18 cellular contexts compared by ENCODE assay signal in the genomic region with DNA sequence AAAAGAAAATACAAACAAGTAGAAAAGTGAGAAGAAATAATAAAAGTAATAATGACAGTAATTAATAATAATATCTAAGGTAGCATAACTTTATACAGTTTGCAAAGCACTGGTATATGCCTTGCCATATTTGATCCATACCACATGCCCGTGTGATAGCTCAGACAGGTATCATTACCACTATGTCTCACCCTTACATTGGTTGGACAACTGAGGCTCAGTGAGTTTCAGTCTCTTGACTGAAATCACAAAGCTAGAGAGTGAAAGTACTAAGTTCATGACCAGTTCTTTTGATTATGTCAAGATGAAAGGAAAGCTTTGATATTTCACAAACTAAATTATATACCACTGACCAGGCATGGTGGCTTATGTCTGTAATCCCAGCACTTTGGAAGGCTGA.
A peak's percentile ranks its signal among the peaks of the same experiment; 100 is the strongest.
DNase-seq lines count a peak whose midpoint lies in the region; ATAC-seq, FAIRE-seq and TF ChIP-seq lines count a peak whose summit lies in the region.
"Had no signal": no experiment of that assay in that cellular context is flagged by ENCODE, and none has a peak within 500 bp of the region (broad histone marks: within the 10 kb centered on the region; RNA-seq: fewer than 3 reads in every experiment).

No MANE protein-coding gene starts in this region.

- peak; percentile 74 for ATAC-seq in GM19351 (IDR thresholded peaks at IDR 0.05; ENCODE audit: unreplicated experiment)
- peak; percentile 39 for ATAC-seq in HG03432 (IDR thresholded peaks at IDR 0.05; ENCODE audit: unreplicated experiment)
- no peak for ATAC-seq in GM18517 (IDR thresholded peaks at IDR 0.05; ENCODE audit: unreplicated experiment)
- no peak for ATAC-seq in GM19463 (IDR thresholded peaks at IDR 0.05; ENCODE audit: unreplicated experiment)
- ATAC-seq: A549 had no signal

- DNase-seq in GM12865 (ENCODE audit: low read depth) (peak; percentile 9), keratinocyte (ENCODE audit: low read depth, low spot score) (no peak)
- DNase-seq in activated CD4-positive, alpha-beta T cell treated with anti-CD3 and anti-CD28 coated beads, Interleukin-2, amount 50 U/mL, for 4 hours, result no peak
- DNase-seq: AML-193; Caco-2; CD4-positive, alpha-beta T cell; H9; Kasumi-1; KG1 had no signal

- H2AFZ ChIP-seq in keratinocyte (ENCODE audit: control insufficient read depth, low read length), result peak overlapping the region; percentile 9

- no peaks in the 10 kb centered on the region for H3K9me3 ChIP-seq in keratinocyte (ENCODE audit: control insufficient read depth, low read depth, low read length)
- H3K9me3 ChIP-seq: A549, Caco-2 had no signal

- H3K79me2 ChIP-seq in keratinocyte (ENCODE audit: control insufficient read depth, insufficient read depth, low read length), result no peaks in the 10 kb centered on the region

- FAIRE-seq in keratinocyte (lab: Jason Lieb, UNC), result no peak
- FAIRE-seq: A549, D721Med, H1 had no signal

- H3K9ac ChIP-seq in keratinocyte (ENCODE audit: control insufficient read depth, extremely low read depth, insufficient read depth, low read length), result no peak overlapping the region

- peaks cover 9% of the 10 kb centered on the region for H3K4me1 ChIP-seq in keratinocyte (ENCODE audit: control insufficient read depth, extremely low read depth, insufficient read depth, low read length)
- H3K4me1 ChIP-seq: A549, Caco-2 had no signal

- dilution Hi-C loops in keratinocyte (cut with MboI; ENCODE audit: extremely low pct_ligation_motif_present, low sequenced_read_pairs), result no loop called here

- no peak overlapping the region for H3K4me2 ChIP-seq in keratinocyte (ENCODE audit: control insufficient read depth, extremely low read depth, insufficient read depth, low read depth, low read length)
- H3K4me2 ChIP-seq: A549 had no signal

- no peak for TF ChIP-seq CTCF in GM12865 (IDR thresholded peaks at IDR 0.05; ENCODE audit: insufficient read depth, low read depth, low read length, missing control alignments)
- no peak for TF ChIP-seq CTCF in keratinocyte (optimal IDR thresholded peaks at IDR 0.05 in 1 of 3, IDR thresholded peaks at IDR 0.05 in 1 of 3, conservative IDR thresholded peaks at IDR 0.05 in 1 of 3; ENCODE audit: extremely low read depth in 1 of 3, insufficient read depth in 2 of 3, low read length in 3 of 3)

- no peaks in the 10 kb centered on the region for H3K9me1 ChIP-seq in keratinocyte (ENCODE audit: control insufficient read depth, extremely low read depth, insufficient read depth, low read length)

- no peaks in the 10 kb centered on the region for H3K36me3 ChIP-seq in keratinocyte (ENCODE audit: control insufficient read depth in 2 of 2, extremely low read depth in 1 of 2, insufficient read depth in 2 of 2, low read length in 2 of 2)

- H3K4me3 ChIP-seq in GM12865 (ENCODE audit: low read depth, low read length) (no peak overlapping the region), keratinocyte (ENCODE audit: control insufficient read depth in 2 of 3, extremely low read depth in 1 of 3, insufficient read depth in 2 of 3, low read depth in 1 of 3, low read length in 3 of 3) (no peak overlapping the region)
- H3K4me3 ChIP-seq: A549 had no signal

- no peaks in the 10 kb centered on the region for H4K20me1 ChIP-seq in keratinocyte (ENCODE audit: control insufficient read depth, extremely low read depth, insufficient read depth, low read length)

- H3K27ac ChIP-seq in keratinocyte (ENCODE audit: control insufficient read depth, insufficient read depth, low read length), result no peak overlapping the region
- H3K27ac ChIP-seq: 22Rv1, A549, C4-2B had no signal

- no peaks in the 10 kb centered on the region for H3K27me3 ChIP-seq in keratinocyte (ENCODE audit: control insufficient read depth, extremely low read depth, insufficient read depth, low read length)

Comparison
In these comparisons a context has a peak if more than half of its experiments do, and no peak if none do; other contexts are left out.
1. ATAC-seq: peak in GM19351 (single experiment) and HG03432 (single experiment); none in GM18517 (single experiment) and GM19463 (single experiment).